21 cellular contexts compared by ENCODE assay signal in the genomic region with DNA sequence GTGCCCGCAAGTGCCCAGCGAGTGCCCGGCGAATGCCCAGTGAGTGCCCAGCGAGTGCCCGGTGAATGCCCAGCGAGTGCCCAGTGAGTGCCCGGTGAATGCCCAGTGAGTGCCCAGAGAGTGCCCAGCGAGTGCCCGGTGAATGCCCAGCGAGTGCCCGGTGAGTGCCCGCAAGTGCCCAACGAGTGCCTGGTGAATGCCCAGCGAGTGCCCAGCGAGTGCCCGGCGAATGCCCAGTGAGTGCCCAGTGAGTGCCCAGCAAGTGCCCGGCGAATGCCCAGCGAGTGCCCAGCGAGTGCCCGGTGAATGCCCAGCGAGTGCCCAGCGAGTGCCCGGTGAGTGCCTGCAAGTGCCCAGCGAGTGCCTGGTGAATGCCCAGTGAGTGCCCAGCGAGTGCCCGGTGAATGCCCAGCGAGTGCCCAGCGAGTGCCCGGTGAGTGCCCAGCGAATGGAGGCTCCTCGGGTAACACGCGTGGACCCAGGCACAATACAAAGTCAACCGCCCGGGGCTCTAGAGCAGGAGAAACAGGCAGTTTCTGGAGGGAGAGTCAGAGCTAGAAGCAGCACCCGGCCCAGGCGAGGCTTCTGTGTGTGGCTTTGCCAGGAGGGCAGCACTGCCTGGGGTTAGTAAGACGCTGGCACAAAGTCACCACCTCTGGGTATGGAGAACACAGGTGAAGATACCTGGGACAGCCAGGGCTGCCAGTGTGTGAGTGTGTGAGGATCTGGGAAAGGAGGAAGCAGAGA. TPM values are rescaled to one million over a fixed set of nuclear protein-coding genes. Genes with fewer than 3 reads are reported as not detected.
A peak's percentile ranks its signal among the peaks of the same experiment; 100 is the strongest.
DNase-seq lines count a peak whose midpoint lies in the region; ATAC-seq and TF ChIP-seq lines count a peak whose summit lies in the region.
"Had no signal": no experiment of that assay in that cellular context is flagged by ENCODE, and none has a peak within 500 bp of the region (broad histone marks: within the 10 kb centered on the region; RNA-seq: fewer than 3 reads in every experiment).

No MANE protein-coding gene starts in this region.

- H3K9me3 ChIP-seq in Panc1 (ENCODE audit: control insufficient read depth, insufficient read depth, low read depth, low read length) (no peaks in the 10 kb centered on the region), left lung (no peaks in the 10 kb centered on the region), spleen (no peaks in the 10 kb centered on the region), endodermal cell (ENCODE audit: control insufficient read depth, low read length) (no peaks in the 10 kb centered on the region)
- H3K9me3 ChIP-seq: MG63 had no signal

- POLR2A ChIA-PET in Panc1 (lab: Charles Lee), result no interaction called here

- no peaks in the 10 kb centered on the region for H3K27me3 ChIP-seq in Panc1 (ENCODE audit: control insufficient read depth, insufficient read depth, low read length)
- H3K27me3 ChIP-seq in left lung, result peaks cover 0 to 61% of the 10 kb centered on the region in 2 donors
- H3K27me3 ChIP-seq in spleen (replicated peaks in 1 of 7), result peaks cover 0 to 37% (median 0%) of the 10 kb centered on the region in 7 donors
- no peaks in the 10 kb centered on the region for H3K27me3 ChIP-seq in endodermal cell (ENCODE audit: control insufficient read depth, insufficient read depth, low read length, poor library complexity, severe bottlenecking)
- H3K27me3 ChIP-seq: MG63 had no signal

- no peak overlapping the region for H3K4me3 Mint-ChIP-seq in endodermal cell
- H3K4me3 Mint-ChIP-seq: CD14-positive monocyte, H9 had no signal

- TF ChIP-seq CTCF in C4-2B (conservative IDR thresholded peaks at IDR 0.05), result no peak
- TF ChIP-seq CTCF in Panc1 (IDR thresholded peaks at IDR 0.05), result no peak
- TF ChIP-seq CTCF in left lung (IDR thresholded peaks at IDR 0.05), result no peak
- no peak for TF ChIP-seq CTCF in spleen (IDR thresholded peaks at IDR 0.05 in 8 of 11, conservative IDR thresholded peaks at IDR 0.05 in 3 of 11)
- no peak for TF ChIP-seq CTCF in endodermal cell (conservative IDR thresholded peaks at IDR 0.05)

- no peak overlapping the region for H3K9ac ChIP-seq in endodermal cell (ENCODE audit: extremely low read depth, low read length, poor library complexity, severe bottlenecking)
- H3K9ac ChIP-seq: GM23248 had no signal

- WGBS in spleen, 5 donors, result 77 to 88% (median 85%) methylated on average over 36 to 41 of the region's 41 CpGs
- WGBS in endodermal cell (ENCODE audit: insufficient coverage in 1 of 2, insufficient read length in 1 of 2), 2 experiments, result 91 to 92% methylated on average over 36 to 41 of the region's 41 CpGs

- BruUV-seq in Panc1 (replicated peaks; lab: Mats Ljungman, UMichigan), result no TSS peak

- H3K9me3 Mint-ChIP-seq in endodermal cell, result no peaks in the 10 kb centered on the region
- H3K9me3 Mint-ChIP-seq: CD14-positive monocyte, H9 had no signal

- in situ Hi-C loops in Panc1 (cut with HindIII; ENCODE audit: low pct_unique_long_range_greater_than_20kb, low sequenced_read_pairs), result no loop called here

- H3K27ac Mint-ChIP-seq in endodermal cell, result no peak overlapping the region
- H3K27ac Mint-ChIP-seq: H9 had no signal

- H3K36me3 Mint-ChIP-seq in endodermal cell (ENCODE audit: low read depth), result no peaks in the 10 kb centered on the region
- H3K36me3 Mint-ChIP-seq: CD14-positive monocyte had no signal

- H3K4me1 Mint-ChIP-seq in endodermal cell, result peaks cover 2% of the 10 kb centered on the region
- H3K4me1 Mint-ChIP-seq: CD14-positive monocyte had no signal

- H3K4me1 ChIP-seq in Panc1 (ENCODE audit: control insufficient read depth, insufficient read depth, low read length), result peaks cover under 1% of the 10 kb centered on the region
- H3K4me1 ChIP-seq in left lung, result no peaks in the 10 kb centered on the region
- H3K4me1 ChIP-seq in spleen, result peaks cover 0 to 18% (median 6%) of the 10 kb centered on the region in 6 donors
- H3K4me1 ChIP-seq in endodermal cell (ENCODE audit: control insufficient read depth, insufficient read depth, low read length), result no peaks in the 10 kb centered on the region

- peak overlapping the region; percentile 47 for H3K27ac ChIP-seq in C4-2B
- no peak overlapping the region for H3K27ac ChIP-seq in Panc1 (ENCODE audit: low read length)
- H3K27ac ChIP-seq in left lung, result no peak overlapping the region
- peak overlapping the region in 1 of 8 donors; percentile 33 for H3K27ac ChIP-seq in spleen
- H3K27ac ChIP-seq in endodermal cell (ENCODE audit: low read depth, low read length), result no peak overlapping the region
- H3K27ac ChIP-seq: GM23248, SK-N-MC had no signal

- TF ChIP-seq POLR2A in spleen (IDR thresholded peaks at IDR 0.05), result no peak

- no peak overlapping the region for H3K4me3 ChIP-seq in Panc1 (ENCODE audit: low read depth in 2 of 2, low read length in 2 of 2)
- no peak overlapping the region for H3K4me3 ChIP-seq in left lung
- no peak overlapping the region for H3K4me3 ChIP-seq in spleen
- no peak overlapping the region for H3K4me3 ChIP-seq in endodermal cell (ENCODE audit: low read length)
- H3K4me3 ChIP-seq: GM23248, MG63, SK-N-MC had no signal

- intact Hi-C loops in Panc1 (cut with micrococcal nuclease; ENCODE audit: unreplicated experiment) (no loop called here), left lung (cut with DNase I) (no loop called here), spleen (cut with DNase I; ENCODE audit: low total_unique reads) (no loop called here)

- CTCF ChIA-PET in Panc1 (lab: Charles Lee), result no interaction called here

- no peak for DNase-seq in Panc1 (ENCODE audit: low read depth, low spot score)
- peak in 1 of 2 donors; percentile 73 for DNase-seq in left lung
- DNase-seq in spleen, result peak; percentile 69
- DNase-seq in endodermal cell, result no peak
- DNase-seq: GM23248, H9, Kasumi-1, MG63, NCI-H1694 treated with DMSO at 0.1 percent for 48 hours, NCI-H2081 treated with DMSO at 0.1 percent for 48 hours, NCI-H2171 treated with DMSO at 0.1 percent for 48 hours, NCI-H446, NCI-H526, SHP77 treated with DMSO at 0.1 percent for 48 hours, SW 1271 had no signal

- H3K36me3 ChIP-seq in Panc1 (ENCODE audit: control insufficient read depth, insufficient read depth, low read length) (no peaks in the 10 kb centered on the region), left lung (no peaks in the 10 kb centered on the region), spleen (no peaks in the 10 kb centered on the region), endodermal cell (ENCODE audit: control insufficient read depth, insufficient read depth, low read length) (no peaks in the 10 kb centered on the region)
- H3K36me3 ChIP-seq: MG63 had no signal

- H3K27me3 Mint-ChIP-seq in endodermal cell (ENCODE audit: insufficient read depth), result no peaks in the 10 kb centered on the region

- ATAC-seq in Panc1 (peak; percentile 44; the same call in 1 of the 2 replicates), left lung (peak; percentile 72), GM18861 (IDR thresholded peaks at IDR 0.05; ENCODE audit: unreplicated experiment) (no peak), GM21576 (IDR thresholded peaks at IDR 0.05; ENCODE audit: unreplicated experiment) (no peak)

RNA-seq across cellular contexts. Expression of a gene that starts 38.2 kb away (rescaled TPM):
- total RNA-seq in Panc1 (2021; ENCODE audit: unreplicated experiment), result 1.6 TPM
- 1.4 TPM for polyA plus RNA-seq in Panc1 (2012; ENCODE audit: insufficient read length)
- total RNA-seq in left lung, result 1 to 10 TPM; 1.2 to 4.1 TPM
- 1 to 10 TPM in 1 of 7 donors, under 1 TPM in 5, not detected in 1; 0.09 to 1.1 (median 0.45) TPM for total RNA-seq in spleen
- under 1 TPM in 2 of 3 donors, not detected in 1; 0.03 to 0.08 TPM for polyA plus RNA-seq in spleen
- 10 to 100 TPM in 1 of 2 donors, 1 to 10 TPM in 1; 9.9 to 10.5 TPM for total RNA-seq in endodermal cell
- polyA plus RNA-seq in endodermal cell (2013, experiment 1 of 2), result 4.3 TPM
- 2.9 TPM for polyA plus RNA-seq in endodermal cell (2013, experiment 2 of 2)
- total RNA-seq: RPMI7951 had no signal
- polyA plus RNA-seq: CD14-positive monocyte had no signal

Comparison
In these comparisons a context has a peak if more than half of its experiments do, and no peak if none do; other contexts are left out.
1. ATAC-seq: peak in Panc1 (single experiment) and left lung (single experiment); none in GM18861 (single experiment) and GM21576 (single experiment).